27 cellular contexts compared by ENCODE assay signal in genomic region chr3:82378370-82378769, GRCh38.
"Had no signal": no experiment of that assay in that cellular context is flagged by ENCODE, and none has a peak within 500 bp of the region (broad histone marks: within the 10 kb centered on the region; RNA-seq: fewer than 3 reads in every experiment).

No MANE protein-coding gene starts in this region.

- H3K4me1 ChIP-seq: colonic mucosa, esophagus muscularis mucosa, esophagus squamous epithelium, foreskin keratinocyte, gastrocnemius medialis, gastroesophageal sphincter, heart left ventricle, heart right ventricle had no signal

- DNase-seq: colonic mucosa; cortex of kidney; dermis blood vessel endothelial cell; dorsolateral prefrontal cortex; effector CD4-positive, alpha-beta T cell; effector CD8-positive, alpha-beta T cell; effector memory CD4-positive, alpha-beta T cell; effector memory CD8-positive, alpha-beta T cell; endodermal cell; erythroblast; esophagus squamous epithelium; foreskin keratinocyte; foreskin melanocyte; gastrocnemius medialis; glutamatergic neuron; head of caudate nucleus; heart left ventricle; heart right ventricle had no signal

- FAIRE-seq: colon, endometrium, endothelial cell of umbilical vein, frontal cortex had no signal

- H3K36me3 ChIP-seq: colonic mucosa, esophagus muscularis mucosa, esophagus squamous epithelium, gastrocnemius medialis, gastroesophageal sphincter, heart left ventricle, heart right ventricle had no signal

- ATAC-seq: effector memory CD8-positive, alpha-beta T cell; esophagus mucosa; foreskin keratinocyte; gastrocnemius medialis; gastroesophageal sphincter; heart left ventricle had no signal

- H3K27ac ChIP-seq: colonic mucosa, coronary artery, dorsolateral prefrontal cortex, epithelial cell of prostate, esophagus muscularis mucosa, esophagus squamous epithelium, foreskin keratinocyte, gastrocnemius medialis, gastroesophageal sphincter, heart left ventricle, heart right ventricle had no signal

- H3K27me3 ChIP-seq: colonic mucosa, dorsolateral prefrontal cortex, esophagus muscularis mucosa, esophagus squamous epithelium, foreskin keratinocyte, gastrocnemius medialis, gastroesophageal sphincter, heart left ventricle, heart right ventricle had no signal

- H3K9me3 ChIP-seq: colonic mucosa, esophagus muscularis mucosa, gastrocnemius medialis, gastroesophageal sphincter had no signal

- H3K4me3 ChIP-seq: colonic mucosa, coronary artery, dorsolateral prefrontal cortex, esophagus muscularis mucosa, esophagus squamous epithelium, gastrocnemius medialis, gastroesophageal sphincter, heart left ventricle, heart right ventricle had no signal
